10 cellular contexts compared by ENCODE assay signal in genomic region chr2:8821276-8822217, GRCh38. TPM values are rescaled to one million over a fixed set of nuclear protein-coding genes. Genes with fewer than 3 reads are reported as not detected.
DNase-seq lines count a peak whose midpoint lies in the region; ATAC-seq and TF ChIP-seq lines count a peak whose summit lies in the region.
"Had no signal": no experiment of that assay in that cellular context is flagged by ENCODE, and none has a peak within 500 bp of the region (broad histone marks: within the 10 kb centered on the region; RNA-seq: fewer than 3 reads in every experiment).

No MANE protein-coding gene starts in this region.

- no peak overlapping the region for H2BK12ac ChIP-seq in H9 (ENCODE audit: insufficient read length, low read depth, low read length)

- H3T11ph ChIP-seq in H9 (ENCODE audit: low read length): no peak overlapping the region

- no peak overlapping the region for H4K91ac ChIP-seq in H9 (ENCODE audit: insufficient read length, low read depth, low read length)

- no peaks in the 10 kb centered on the region for H3K27me3 Mint-ChIP-seq in H9 (ENCODE audit: low read depth)
- H3K27me3 Mint-ChIP-seq: stimulated activated naive CD8-positive, alpha-beta T cell treated with anti-CD3 and anti-CD28 coated beads, Interleukin-15, Interleukin-2, amounts not matched to agents 100 ng/mL and 50 ng/mL, for 24 hours had no signal

- no peaks in the 10 kb centered on the region for H3K27me3 ChIP-seq in H9 (ENCODE audit: insufficient read depth, low read length)

- no peak overlapping the region for H3K4me2 ChIP-seq in H9 (ENCODE audit: insufficient read depth, insufficient read length, low read length)

- H3K79me2 ChIP-seq in H9 (ENCODE audit: insufficient read depth, low read length): no peaks in the 10 kb centered on the region

- peak overlapping the region in 1 of 3 experiments; percentile 16; a peak in 2 of 7 replicates for H3K27ac Mint-ChIP-seq in H9
- H3K27ac Mint-ChIP-seq: stimulated activated naive CD8-positive, alpha-beta T cell treated with anti-CD3 and anti-CD28 coated beads, Interleukin-15, Interleukin-2, amounts not matched to agents 100 ng/mL and 50 ng/mL, for 24 hours had no signal

- H3K4ac ChIP-seq in H9 (ENCODE audit: low read depth, low read length): no peak overlapping the region

- DNase-seq in AG09319 (ENCODE audit: extremely low read depth, low read depth) (peak; percentile 53), NOMO-1 treated with dmso at 0.1 percent for 144 hours (lab: John Stamatoyannopoulos, UW; ENCODE audit: unreplicated experiment) (peak; percentile 9), fibroblast of the aortic adventitia (ENCODE audit: low read depth) (peak; percentile 81), occipital lobe (lab: John Stamatoyannopoulos, UW) (peak; percentile 46), H9 (no peak)
- DNase-seq in effector CD4-positive, alpha-beta T cell: no peak
- DNase-seq: small intestine had no signal

- no peak overlapping the region for H2BK5ac ChIP-seq in H9 (ENCODE audit: insufficient read length, low read length)

- no peak overlapping the region for H2AFZ ChIP-seq in H9 (ENCODE audit: low read length)

- WGBS in H9 (ENCODE audit: extremely low coverage, insufficient read length, low lambda C conversion rate): no CpG with 5 or more reads among the region's 8 CpGs

- H3K9me3 ChIP-seq in H9 (ENCODE audit: control insufficient read depth, low read depth, low read length): no peaks in the 10 kb centered on the region

- no peak overlapping the region for H4K8ac ChIP-seq in H9 (replicated peaks; ENCODE audit: insufficient read length, low read depth, low read length)

- H3K9me3 Mint-ChIP-seq in H9: no peaks in the 10 kb centered on the region
- H3K9me3 Mint-ChIP-seq: stimulated activated naive CD8-positive, alpha-beta T cell treated with anti-CD3 and anti-CD28 coated beads, Interleukin-15, Interleukin-2, amounts not matched to agents 100 ng/mL and 50 ng/mL, for 24 hours had no signal

- H3K23me2 ChIP-seq in H9 (ENCODE audit: insufficient read length, low read depth, low read length, poor library complexity, severe bottlenecking): no peaks in the 10 kb centered on the region

- H3K56ac ChIP-seq in H9 (ENCODE audit: insufficient read length, low read depth, low read length): no peak overlapping the region

- no peak overlapping the region for H2BK15ac ChIP-seq in H9 (ENCODE audit: low read depth, low read length)

- H4K20me1 ChIP-seq in H9 (ENCODE audit: control insufficient read depth, insufficient read depth, insufficient read length): no peaks in the 10 kb centered on the region

- no peaks in the 10 kb centered on the region for H3K79me1 ChIP-seq in H9 (ENCODE audit: insufficient read depth, low read depth, low read length, poor library complexity, severe bottlenecking)

- H3K4me1 ChIP-seq in H9 (ENCODE audit: insufficient read depth, low read length): no peaks in the 10 kb centered on the region

- no peak overlapping the region for H2BK120ac ChIP-seq in H9 (ENCODE audit: low read depth, low read length, poor library complexity, severe bottlenecking)

- no peak overlapping the region for H3K4me3 ChIP-seq in fibroblast of the aortic adventitia (ENCODE audit: low read depth, low read length)

- no peak for TF ChIP-seq CTCF in AG09319 (IDR thresholded peaks at IDR 0.05; ENCODE audit: low read depth, low read length)
- TF ChIP-seq CTCF in fibroblast of the aortic adventitia (IDR thresholded peaks at IDR 0.05; ENCODE audit: insufficient read depth, low read length): no peak
- no peak for TF ChIP-seq CTCF in H9 (conservative IDR thresholded peaks at IDR 0.05)

- no peak overlapping the region for H3K14ac ChIP-seq in H9 (ENCODE audit: insufficient read depth, low read length)

- H4K5ac ChIP-seq in H9 (ENCODE audit: insufficient read length, low read depth, low read length): no peak overlapping the region

- H3K27ac ChIP-seq in H9 (ENCODE audit: insufficient read length, low read depth, low read length): no peak overlapping the region

- H3K18ac ChIP-seq in H9 (ENCODE audit: insufficient read length, low read depth, low read length): no peak overlapping the region

- H2AK5ac ChIP-seq in H9 (ENCODE audit: insufficient read length, low read length): no peak overlapping the region

- no peak overlapping the region for H3K23ac ChIP-seq in H9 (ENCODE audit: insufficient read length, low read depth, low read length)

- H3K9ac ChIP-seq in H9 (ENCODE audit: extremely low read depth, insufficient read length, low read length): no peak overlapping the region

- H3K4me1 Mint-ChIP-seq in H9: no peaks in the 10 kb centered on the region

- H2BK20ac ChIP-seq in H9 (ENCODE audit: low read depth, low read length, poor library complexity, severe bottlenecking): no peak overlapping the region

- H3K4me3 Mint-ChIP-seq in H9: no peak overlapping the region
- H3K4me3 Mint-ChIP-seq: stimulated activated naive CD8-positive, alpha-beta T cell treated with anti-CD3 and anti-CD28 coated beads, Interleukin-15, Interleukin-2, amounts not matched to agents 100 ng/mL and 50 ng/mL, for 24 hours had no signal

- no peak for ATAC-seq in SK-N-SH treated with all-trans-retinoic acid at 6 μM for 48 hours
- no peak for ATAC-seq in GM21737 (IDR thresholded peaks at IDR 0.05; ENCODE audit: unreplicated experiment)

- H3K36me3 Mint-ChIP-seq in H9 (ENCODE audit: insufficient read depth in 1 of 3, low read depth in 3 of 3): peaks cover 0 to 6% (median 5%) of the 10 kb centered on the region in 3 experiments; a peak in 4 of 7 replicates

TF ChIP-seq in SK-N-SH treated with all-trans-retinoic acid at 6 μM for 48 hours, 23 proteins besides CTCF, POLR2A, EP300 and RAD21:
- TF ChIP-seq ZNF8 (CRISPR knock-in tag; IDR thresholded peaks at IDR 0.05) (no peak), ARNTL (CRISPR knock-in tag; IDR thresholded peaks at IDR 0.05; ENCODE audit: borderline replicate concordance, low read depth) (no peak), CSRNP3 (CRISPR knock-in tag; IDR thresholded peaks at IDR 0.05) (no peak), PPARA (CRISPR knock-in tag; IDR thresholded peaks at IDR 0.05; ENCODE audit: borderline replicate concordance) (no peak), RARB (CRISPR knock-in tag; IDR thresholded peaks at IDR 0.05) (no peak), ZNF565 (CRISPR knock-in tag; conservative IDR thresholded peaks at IDR 0.05; ENCODE audit: low read depth) (no peak), ZNF70 (CRISPR knock-in tag; IDR thresholded peaks at IDR 0.05) (no peak), SNAI2 (CRISPR knock-in tag; IDR thresholded peaks at IDR 0.05) (no peak), CREB5 (CRISPR knock-in tag; IDR thresholded peaks at IDR 0.05; ENCODE audit: low read depth) (no peak), ZFP30 (CRISPR knock-in tag; IDR thresholded peaks at IDR 0.05) (no peak), CSDC2 (CRISPR knock-in tag; IDR thresholded peaks at IDR 0.05) (no peak), OSR1 (CRISPR knock-in tag; IDR thresholded peaks at IDR 0.05) (no peak)

RNA-seq across cellular contexts. Expression of gene KIDINS220, which starts 15.9 kb away (rescaled TPM):
- 89.7 and 118 TPM in 2 replicates for total RNA-seq in fibroblast of the aortic adventitia (ENCODE audit: low replicate concordance)
- 721 TPM for total RNA-seq in occipital lobe
- total RNA-seq in H9 (2021): 27.9 and 29.3 TPM in 2 replicates

Comparison
In these comparisons a context has a peak if more than half of its experiments do, and no peak if none do; other contexts are left out.
1. DNase-seq: peak in AG09319 (single experiment), NOMO-1 treated with dmso at 0.1 percent for 144 hours (single experiment), fibroblast of the aortic adventitia (single experiment) and occipital lobe (single experiment); none in effector CD4-positive, alpha-beta T cell (single experiment) and H9 (single experiment).